ENCODE assay signal across 19 cellular contexts in genomic region chr10:74705361-74705980, GRCh38.
A peak's percentile ranks its signal among the peaks of the same experiment; 100 is the strongest.
DNase-seq lines count a peak whose midpoint lies in the region; TF ChIP-seq lines count a peak whose summit lies in the region.
"Had no signal": no experiment of that assay in that cellular context is flagged by ENCODE, and none has a peak within 500 bp of the region (broad histone marks: within the 10 kb centered on the region; RNA-seq: fewer than 3 reads in every experiment).

No MANE protein-coding gene starts in this region.

- H3K4me1 Mint-ChIP-seq in glutamatergic neuron (ENCODE audit: low read depth, unreplicated experiment) (peaks cover 6% of the 10 kb centered on the region), endothelial cell (ENCODE audit: unreplicated experiment) (no peaks in the 10 kb centered on the region)
- H3K4me1 Mint-ChIP-seq: activated CD8-positive, alpha-beta memory T cell treated with anti-CD3 and anti-CD28 coated beads, Interleukin-2, amount 10 ng/mL, durations not matched to agents 7 days and 5 days; activated naive CD8-positive, alpha-beta T cell treated with anti-CD3 and anti-CD28 coated beads, Interleukin-2, amount 10 ng/mL, durations not matched to agents 7 days and 5 days had no signal

- TF ChIP-seq CTCF in glutamatergic neuron (IDR thresholded peaks at IDR 0.05; ENCODE audit: partially characterized antibody, unreplicated experiment) (no peak), endothelial cell (IDR thresholded peaks at IDR 0.05; ENCODE audit: unreplicated experiment) (no peak), left ventricle myocardium inferior (IDR thresholded peaks at IDR 0.05; ENCODE audit: borderline replicate concordance) (no peak)

- H3K27ac Mint-ChIP-seq in glutamatergic neuron (ENCODE audit: unreplicated experiment), result peak overlapping the region; percentile 28
- no peak overlapping the region for H3K27ac Mint-ChIP-seq in endothelial cell (ENCODE audit: unreplicated experiment)
- H3K27ac Mint-ChIP-seq: activated CD8-positive, alpha-beta memory T cell treated with anti-CD3 and anti-CD28 coated beads, Interleukin-2, amount 10 ng/mL, durations not matched to agents 7 days and 5 days; activated naive CD8-positive, alpha-beta T cell treated with anti-CD3 and anti-CD28 coated beads, Interleukin-2, amount 10 ng/mL, durations not matched to agents 7 days and 5 days; stimulated activated naive CD8-positive, alpha-beta T cell treated with anti-CD3 and anti-CD28 coated beads, Interleukin-15, Interleukin-2, amounts not matched to agents 100 ng/mL and 50 ng/mL, for 24 hours; type B pancreatic cell had no signal

- no peak overlapping the region for H3K27ac ChIP-seq in left ventricle myocardium inferior (replicated peaks)
- H3K27ac ChIP-seq: GM23248, hepatocyte had no signal

- peaks cover 2% of the 10 kb centered on the region for H3K27me3 Mint-ChIP-seq in glutamatergic neuron (ENCODE audit: unreplicated experiment)
- no peaks in the 10 kb centered on the region for H3K27me3 Mint-ChIP-seq in endothelial cell (ENCODE audit: unreplicated experiment)
- H3K27me3 Mint-ChIP-seq: activated CD8-positive, alpha-beta memory T cell treated with anti-CD3 and anti-CD28 coated beads, Interleukin-2, amount 10 ng/mL, durations not matched to agents 7 days and 5 days; activated naive CD8-positive, alpha-beta T cell treated with anti-CD3 and anti-CD28 coated beads, Interleukin-2, amount 10 ng/mL, durations not matched to agents 7 days and 5 days; CD8-positive, alpha-beta memory T cell; stimulated activated naive CD8-positive, alpha-beta T cell treated with anti-CD3 and anti-CD28 coated beads, Interleukin-15, Interleukin-2, amounts not matched to agents 100 ng/mL and 50 ng/mL, for 24 hours; type B pancreatic cell had no signal

- H3K36me3 Mint-ChIP-seq in glutamatergic neuron (ENCODE audit: unreplicated experiment) (no peaks in the 10 kb centered on the region), endothelial cell (ENCODE audit: low read depth, unreplicated experiment) (no peaks in the 10 kb centered on the region)

- H3K9me3 Mint-ChIP-seq in glutamatergic neuron (ENCODE audit: unreplicated experiment) (no peaks in the 10 kb centered on the region), endothelial cell (ENCODE audit: unreplicated experiment) (no peaks in the 10 kb centered on the region)
- H3K9me3 Mint-ChIP-seq: CD8-positive, alpha-beta memory T cell; stimulated activated naive CD8-positive, alpha-beta T cell treated with anti-CD3 and anti-CD28 coated beads, Interleukin-15, Interleukin-2, amounts not matched to agents 100 ng/mL and 50 ng/mL, for 24 hours; type B pancreatic cell had no signal

- H3K36me3 ChIP-seq in left ventricle myocardium inferior, result peaks cover 21% of the 10 kb centered on the region

- DNase-seq in DMS79 (lab: John Stamatoyannopoulos, UW) (peak; percentile 0), NCI-H1436 (lab: John Stamatoyannopoulos, UW) (peak; percentile 10), NCI-H2196 treated with DMSO at 0.1 percent for 48 hours (lab: John Stamatoyannopoulos, UW; ENCODE audit: unreplicated experiment) (peak; percentile 57), glutamatergic neuron (no peak), endothelial cell (ENCODE audit: low spot score) (no peak), C1 segment of cervical spinal cord (lab: John Stamatoyannopoulos, UW) (no peak), activated gamma-delta T cell treated with Interleukin-2 at 50 U/mL for 16 hours (no peak), left ventricle myocardium inferior (no peak)
- DNase-seq: activated CD4-positive, alpha-beta T cell treated with anti-CD3 and anti-CD28 coated beads for 4 hours; activated CD8-positive, alpha-beta memory T cell treated with anti-CD3 and anti-CD28 coated beads, Interleukin-2, amount 10 ng/mL, durations not matched to agents 7 days and 5 days; activated naive CD8-positive, alpha-beta T cell treated with anti-CD3 and anti-CD28 coated beads, Interleukin-2, amount 10 ng/mL, durations not matched to agents 7 days and 5 days; CD8-positive, alpha-beta memory T cell; GM23248; stimulated activated CD4-positive, alpha-beta T cell treated with anti-CD3 and anti-CD28 coated beads, Interleukin-1b, Interleukin-23, amount 100 ng/mL, for 48 hours had no signal

- H3K9me3 ChIP-seq in left ventricle myocardium inferior (replicated peaks), result no peaks in the 10 kb centered on the region
- H3K9me3 ChIP-seq: body of pancreas had no signal

- intact Hi-C loops in left ventricle myocardium inferior (cut with micrococcal nuclease), result no loop called here

- H3K4me1 ChIP-seq in left ventricle myocardium inferior, result no peaks in the 10 kb centered on the region

- H3K4me3 Mint-ChIP-seq in glutamatergic neuron (ENCODE audit: unreplicated experiment), result no peak overlapping the region
- H3K4me3 Mint-ChIP-seq in endothelial cell (ENCODE audit: unreplicated experiment), result no peak overlapping the region
- H3K4me3 Mint-ChIP-seq: activated CD8-positive, alpha-beta memory T cell treated with anti-CD3 and anti-CD28 coated beads, Interleukin-2, amount 10 ng/mL, durations not matched to agents 7 days and 5 days; activated naive CD8-positive, alpha-beta T cell treated with anti-CD3 and anti-CD28 coated beads, Interleukin-2, amount 10 ng/mL, durations not matched to agents 7 days and 5 days; CD8-positive, alpha-beta memory T cell; stimulated activated naive CD8-positive, alpha-beta T cell treated with anti-CD3 and anti-CD28 coated beads, Interleukin-15, Interleukin-2, amounts not matched to agents 100 ng/mL and 50 ng/mL, for 24 hours; type B pancreatic cell had no signal

- no peaks in the 10 kb centered on the region for H3K27me3 ChIP-seq in left ventricle myocardium inferior (ENCODE audit: low read depth)
- H3K27me3 ChIP-seq: body of pancreas, hepatocyte had no signal

- no peak overlapping the region for H3K4me3 ChIP-seq in left ventricle myocardium inferior
- H3K4me3 ChIP-seq: body of pancreas, GM23248, hepatocyte, lung had no signal

Comparison
In these comparisons a context has a peak if more than half of its experiments do, and no peak if none do; other contexts are left out.
1. DNase-seq: peak in DMS79 (single experiment), NCI-H1436 (single experiment) and NCI-H2196 treated with DMSO at 0.1 percent for 48 hours (single experiment); none in glutamatergic neuron (single experiment), endothelial cell (single experiment), C1 segment of cervical spinal cord (0 of 14), activated gamma-delta T cell treated with Interleukin-2 at 50 U/mL for 16 hours (single experiment) and left ventricle myocardium inferior (single experiment).